Comparison of ENCODE assay signal across 2 cellular contexts in the genomic region with DNA sequence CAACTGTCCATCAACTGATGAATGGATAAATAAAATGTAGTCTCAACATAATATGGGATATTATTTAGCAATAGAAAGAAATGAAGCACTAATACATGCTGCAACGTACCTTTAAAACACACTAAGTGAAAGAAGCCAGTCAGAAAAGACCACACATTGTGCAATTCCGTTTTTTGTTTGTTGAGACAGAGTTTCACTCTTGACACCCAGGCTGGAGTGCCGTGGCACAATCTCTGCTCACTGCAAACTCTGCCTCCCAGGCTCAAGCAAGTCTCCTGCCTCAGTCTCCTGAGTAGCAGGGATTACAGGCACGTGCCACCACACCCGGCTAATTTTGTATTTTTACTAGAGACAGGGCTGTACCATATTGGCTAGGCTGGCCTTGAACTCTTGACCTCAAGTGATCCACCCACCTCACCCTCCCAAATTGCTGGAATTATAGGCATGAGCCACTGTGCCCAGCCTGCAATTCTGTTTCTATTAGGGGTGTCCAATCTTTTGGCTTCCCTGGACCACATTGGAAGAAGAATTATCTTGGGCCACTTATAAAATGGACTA.
TF ChIP-seq lines count a peak whose summit lies in the region.

No MANE protein-coding gene starts in this region.

TF ChIP-seq in HEK293, 187 proteins besides CTCF, POLR2A, EP300 and RAD21 (continued from another document):
- no peak for TF ChIP-seq ZNF239 (tag by site-specific recombination; IDR thresholded peaks at IDR 0.05)
- no peak for TF ChIP-seq ZNF23 (tag by site-specific recombination; IDR thresholded peaks at IDR 0.05; ENCODE audit: borderline replicate concordance)
TF ChIP-seq in HEK293: peak in this region for 1.

TF ChIP-seq in K562, 482 proteins besides CTCF, POLR2A, EP300 and RAD21 (continued from another document):
- TF ChIP-seq, protein P1, sequence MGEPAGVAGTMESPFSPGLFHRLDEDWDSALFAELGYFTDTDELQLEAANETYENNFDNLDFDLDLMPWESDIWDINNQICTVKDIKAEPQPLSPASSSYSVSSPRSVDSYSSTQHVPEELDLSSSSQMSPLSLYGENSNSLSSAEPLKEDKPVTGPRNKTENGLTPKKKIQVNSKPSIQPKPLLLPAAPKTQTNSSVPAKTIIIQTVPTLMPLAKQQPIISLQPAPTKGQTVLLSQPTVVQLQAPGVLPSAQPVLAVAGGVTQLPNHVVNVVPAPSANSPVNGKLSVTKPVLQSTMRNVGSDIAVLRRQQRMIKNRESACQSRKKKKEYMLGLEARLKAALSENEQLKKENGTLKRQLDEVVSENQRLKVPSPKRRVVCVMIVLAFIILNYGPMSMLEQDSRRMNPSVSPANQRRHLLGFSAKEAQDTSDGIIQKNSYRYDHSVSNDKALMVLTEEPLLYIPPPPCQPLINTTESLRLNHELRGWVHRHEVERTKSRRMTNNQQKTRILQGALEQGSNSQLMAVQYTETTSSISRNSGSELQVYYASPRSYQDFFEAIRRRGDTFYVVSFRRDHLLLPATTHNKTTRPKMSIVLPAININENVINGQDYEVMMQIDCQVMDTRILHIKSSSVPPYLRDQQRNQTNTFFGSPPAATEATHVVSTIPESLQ (CRISPR knock-in tag; IDR thresholded peaks at IDR 0.05) = no peak
- no peak for TF ChIP-seq ZNF239 (CRISPR knock-in tag; IDR thresholded peaks at IDR 0.05)
- peak; percentile 43 for TF ChIP-seq CEBPB (tag; IDR thresholded peaks at IDR 0.05)
- TF ChIP-seq, protein P2, sequence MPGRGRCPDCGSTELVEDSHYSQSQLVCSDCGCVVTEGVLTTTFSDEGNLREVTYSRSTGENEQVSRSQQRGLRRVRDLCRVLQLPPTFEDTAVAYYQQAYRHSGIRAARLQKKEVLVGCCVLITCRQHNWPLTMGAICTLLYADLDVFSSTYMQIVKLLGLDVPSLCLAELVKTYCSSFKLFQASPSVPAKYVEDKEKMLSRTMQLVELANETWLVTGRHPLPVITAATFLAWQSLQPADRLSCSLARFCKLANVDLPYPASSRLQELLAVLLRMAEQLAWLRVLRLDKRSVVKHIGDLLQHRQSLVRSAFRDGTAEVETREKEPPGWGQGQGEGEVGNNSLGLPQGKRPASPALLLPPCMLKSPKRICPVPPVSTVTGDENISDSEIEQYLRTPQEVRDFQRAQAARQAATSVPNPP (IDR thresholded peaks at IDR 0.05; ENCODE audit: borderline replicate concordance, insufficient read depth, insufficient read length) = no peak
- no peak for TF ChIP-seq ZNF316 (IDR thresholded peaks at IDR 0.05)
- TF ChIP-seq RB1 (IDR thresholded peaks at IDR 0.05; ENCODE audit: low read depth) = no peak
TF ChIP-seq in K562: peak in this region for 1.
